ENCODE assay signal across 1 cellular context in the genomic region with DNA sequence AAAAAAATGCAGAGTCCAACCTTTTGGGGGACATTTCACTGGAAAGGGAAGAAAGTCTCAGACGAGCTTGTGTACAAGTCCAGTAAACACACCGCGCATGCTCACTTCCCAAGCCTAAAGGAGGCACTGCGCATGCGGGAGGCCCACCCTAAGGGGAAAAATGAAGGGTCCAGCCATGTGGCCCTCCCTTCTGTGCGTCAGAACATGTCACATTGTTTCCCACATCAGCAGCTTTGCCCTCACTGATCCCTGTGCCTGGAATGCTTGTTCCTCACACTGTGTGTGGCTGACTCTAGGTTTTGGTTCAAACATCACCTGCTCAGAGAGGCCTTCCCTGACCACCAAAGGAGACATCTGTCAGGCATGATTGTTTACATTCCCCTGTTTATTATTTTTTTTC.
TF ChIP-seq lines count a peak whose summit lies in the region.

No MANE protein-coding gene starts in this region.

TF ChIP-seq in K562, 482 proteins besides CTCF, POLR2A, EP300 and RAD21:
- TF ChIP-seq JUN (IDR thresholded peaks at IDR 0.05; ENCODE audit: borderline replicate concordance, low read depth, low read length) (no peak), JUN (CRISPR knock-in tag; IDR thresholded peaks at IDR 0.05; ENCODE audit: borderline replicate concordance) (no peak), NRF1 (conservative IDR thresholded peaks at IDR 0.05 in 1 of 2, IDR thresholded peaks at IDR 0.05 in 1 of 2) (peak; percentile 91 to 92), L3MBTL2 (IDR thresholded peaks at IDR 0.05) (peak; percentile 42; the same call in 1 of the 2 replicates), ARID1B (IDR thresholded peaks at IDR 0.05) (no peak), CHD1 (IDR thresholded peaks at IDR 0.05; ENCODE audit: low read length) (no peak), CXXC5 (CRISPR knock-in tag; IDR thresholded peaks at IDR 0.05) (0 out of 2 replicates have a peak, but pooled peaks have one; percentile 2)
- TF ChIP-seq, protein P1, sequence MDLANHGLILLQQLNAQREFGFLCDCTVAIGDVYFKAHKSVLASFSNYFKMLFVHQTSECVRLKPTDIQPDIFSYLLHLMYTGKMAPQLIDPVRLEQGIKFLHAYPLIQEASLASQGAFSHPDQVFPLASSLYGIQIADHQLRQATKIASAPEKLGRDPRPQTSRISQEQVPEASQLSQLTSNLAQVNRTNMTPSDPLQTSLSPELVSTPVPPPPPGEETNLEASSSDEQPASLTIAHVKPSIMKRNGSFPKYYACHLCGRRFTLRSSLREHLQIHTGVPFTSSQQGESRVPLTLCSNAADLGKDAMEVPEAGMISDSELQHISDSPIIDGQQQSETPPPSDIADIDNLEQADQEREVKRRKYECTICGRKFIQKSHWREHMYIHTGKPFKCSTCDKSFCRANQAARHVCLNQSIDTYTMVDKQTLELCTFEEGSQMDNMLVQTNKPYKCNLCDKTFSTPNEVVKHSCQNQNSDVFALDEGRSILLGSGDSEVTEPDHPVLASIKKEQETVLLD (IDR thresholded peaks at IDR 0.05): 0 out of 2 replicates have a peak, but pooled peaks have one; percentile 19
- TF ChIP-seq, protein P2, sequence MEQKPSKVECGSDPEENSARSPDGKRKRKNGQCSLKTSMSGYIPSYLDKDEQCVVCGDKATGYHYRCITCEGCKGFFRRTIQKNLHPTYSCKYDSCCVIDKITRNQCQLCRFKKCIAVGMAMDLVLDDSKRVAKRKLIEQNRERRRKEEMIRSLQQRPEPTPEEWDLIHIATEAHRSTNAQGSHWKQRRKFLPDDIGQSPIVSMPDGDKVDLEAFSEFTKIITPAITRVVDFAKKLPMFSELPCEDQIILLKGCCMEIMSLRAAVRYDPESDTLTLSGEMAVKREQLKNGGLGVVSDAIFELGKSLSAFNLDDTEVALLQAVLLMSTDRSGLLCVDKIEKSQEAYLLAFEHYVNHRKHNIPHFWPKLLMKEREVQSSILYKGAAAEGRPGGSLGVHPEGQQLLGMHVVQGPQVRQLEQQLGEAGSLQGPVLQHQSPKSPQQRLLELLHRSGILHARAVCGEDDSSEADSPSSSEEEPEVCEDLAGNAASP (IDR thresholded peaks at IDR 0.05): no peak
- TF ChIP-seq, protein P3, sequence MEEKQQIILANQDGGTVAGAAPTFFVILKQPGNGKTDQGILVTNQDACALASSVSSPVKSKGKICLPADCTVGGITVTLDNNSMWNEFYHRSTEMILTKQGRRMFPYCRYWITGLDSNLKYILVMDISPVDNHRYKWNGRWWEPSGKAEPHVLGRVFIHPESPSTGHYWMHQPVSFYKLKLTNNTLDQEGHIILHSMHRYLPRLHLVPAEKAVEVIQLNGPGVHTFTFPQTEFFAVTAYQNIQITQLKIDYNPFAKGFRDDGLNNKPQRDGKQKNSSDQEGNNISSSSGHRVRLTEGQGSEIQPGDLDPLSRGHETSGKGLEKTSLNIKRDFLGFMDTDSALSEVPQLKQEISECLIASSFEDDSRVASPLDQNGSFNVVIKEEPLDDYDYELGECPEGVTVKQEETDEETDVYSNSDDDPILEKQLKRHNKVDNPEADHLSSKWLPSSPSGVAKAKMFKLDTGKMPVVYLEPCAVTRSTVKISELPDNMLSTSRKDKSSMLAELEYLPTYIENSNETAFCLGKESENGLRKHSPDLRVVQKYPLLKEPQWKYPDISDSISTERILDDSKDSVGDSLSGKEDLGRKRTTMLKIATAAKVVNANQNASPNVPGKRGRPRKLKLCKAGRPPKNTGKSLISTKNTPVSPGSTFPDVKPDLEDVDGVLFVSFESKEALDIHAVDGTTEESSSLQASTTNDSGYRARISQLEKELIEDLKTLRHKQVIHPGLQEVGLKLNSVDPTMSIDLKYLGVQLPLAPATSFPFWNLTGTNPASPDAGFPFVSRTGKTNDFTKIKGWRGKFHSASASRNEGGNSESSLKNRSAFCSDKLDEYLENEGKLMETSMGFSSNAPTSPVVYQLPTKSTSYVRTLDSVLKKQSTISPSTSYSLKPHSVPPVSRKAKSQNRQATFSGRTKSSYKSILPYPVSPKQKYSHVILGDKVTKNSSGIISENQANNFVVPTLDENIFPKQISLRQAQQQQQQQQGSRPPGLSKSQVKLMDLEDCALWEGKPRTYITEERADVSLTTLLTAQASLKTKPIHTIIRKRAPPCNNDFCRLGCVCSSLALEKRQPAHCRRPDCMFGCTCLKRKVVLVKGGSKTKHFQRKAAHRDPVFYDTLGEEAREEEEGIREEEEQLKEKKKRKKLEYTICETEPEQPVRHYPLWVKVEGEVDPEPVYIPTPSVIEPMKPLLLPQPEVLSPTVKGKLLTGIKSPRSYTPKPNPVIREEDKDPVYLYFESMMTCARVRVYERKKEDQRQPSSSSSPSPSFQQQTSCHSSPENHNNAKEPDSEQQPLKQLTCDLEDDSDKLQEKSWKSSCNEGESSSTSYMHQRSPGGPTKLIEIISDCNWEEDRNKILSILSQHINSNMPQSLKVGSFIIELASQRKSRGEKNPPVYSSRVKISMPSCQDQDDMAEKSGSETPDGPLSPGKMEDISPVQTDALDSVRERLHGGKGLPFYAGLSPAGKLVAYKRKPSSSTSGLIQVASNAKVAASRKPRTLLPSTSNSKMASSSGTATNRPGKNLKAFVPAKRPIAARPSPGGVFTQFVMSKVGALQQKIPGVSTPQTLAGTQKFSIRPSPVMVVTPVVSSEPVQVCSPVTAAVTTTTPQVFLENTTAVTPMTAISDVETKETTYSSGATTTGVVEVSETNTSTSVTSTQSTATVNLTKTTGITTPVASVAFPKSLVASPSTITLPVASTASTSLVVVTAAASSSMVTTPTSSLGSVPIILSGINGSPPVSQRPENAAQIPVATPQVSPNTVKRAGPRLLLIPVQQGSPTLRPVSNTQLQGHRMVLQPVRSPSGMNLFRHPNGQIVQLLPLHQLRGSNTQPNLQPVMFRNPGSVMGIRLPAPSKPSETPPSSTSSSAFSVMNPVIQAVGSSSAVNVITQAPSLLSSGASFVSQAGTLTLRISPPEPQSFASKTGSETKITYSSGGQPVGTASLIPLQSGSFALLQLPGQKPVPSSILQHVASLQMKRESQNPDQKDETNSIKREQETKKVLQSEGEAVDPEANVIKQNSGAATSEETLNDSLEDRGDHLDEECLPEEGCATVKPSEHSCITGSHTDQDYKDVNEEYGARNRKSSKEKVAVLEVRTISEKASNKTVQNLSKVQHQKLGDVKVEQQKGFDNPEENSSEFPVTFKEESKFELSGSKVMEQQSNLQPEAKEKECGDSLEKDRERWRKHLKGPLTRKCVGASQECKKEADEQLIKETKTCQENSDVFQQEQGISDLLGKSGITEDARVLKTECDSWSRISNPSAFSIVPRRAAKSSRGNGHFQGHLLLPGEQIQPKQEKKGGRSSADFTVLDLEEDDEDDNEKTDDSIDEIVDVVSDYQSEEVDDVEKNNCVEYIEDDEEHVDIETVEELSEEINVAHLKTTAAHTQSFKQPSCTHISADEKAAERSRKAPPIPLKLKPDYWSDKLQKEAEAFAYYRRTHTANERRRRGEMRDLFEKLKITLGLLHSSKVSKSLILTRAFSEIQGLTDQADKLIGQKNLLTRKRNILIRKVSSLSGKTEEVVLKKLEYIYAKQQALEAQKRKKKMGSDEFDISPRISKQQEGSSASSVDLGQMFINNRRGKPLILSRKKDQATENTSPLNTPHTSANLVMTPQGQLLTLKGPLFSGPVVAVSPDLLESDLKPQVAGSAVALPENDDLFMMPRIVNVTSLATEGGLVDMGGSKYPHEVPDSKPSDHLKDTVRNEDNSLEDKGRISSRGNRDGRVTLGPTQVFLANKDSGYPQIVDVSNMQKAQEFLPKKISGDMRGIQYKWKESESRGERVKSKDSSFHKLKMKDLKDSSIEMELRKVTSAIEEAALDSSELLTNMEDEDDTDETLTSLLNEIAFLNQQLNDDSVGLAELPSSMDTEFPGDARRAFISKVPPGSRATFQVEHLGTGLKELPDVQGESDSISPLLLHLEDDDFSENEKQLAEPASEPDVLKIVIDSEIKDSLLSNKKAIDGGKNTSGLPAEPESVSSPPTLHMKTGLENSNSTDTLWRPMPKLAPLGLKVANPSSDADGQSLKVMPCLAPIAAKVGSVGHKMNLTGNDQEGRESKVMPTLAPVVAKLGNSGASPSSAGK (IDR thresholded peaks at IDR 0.05): peak; percentile 54; the same call in 1 of the 2 replicates
- TF ChIP-seq, protein P4, sequence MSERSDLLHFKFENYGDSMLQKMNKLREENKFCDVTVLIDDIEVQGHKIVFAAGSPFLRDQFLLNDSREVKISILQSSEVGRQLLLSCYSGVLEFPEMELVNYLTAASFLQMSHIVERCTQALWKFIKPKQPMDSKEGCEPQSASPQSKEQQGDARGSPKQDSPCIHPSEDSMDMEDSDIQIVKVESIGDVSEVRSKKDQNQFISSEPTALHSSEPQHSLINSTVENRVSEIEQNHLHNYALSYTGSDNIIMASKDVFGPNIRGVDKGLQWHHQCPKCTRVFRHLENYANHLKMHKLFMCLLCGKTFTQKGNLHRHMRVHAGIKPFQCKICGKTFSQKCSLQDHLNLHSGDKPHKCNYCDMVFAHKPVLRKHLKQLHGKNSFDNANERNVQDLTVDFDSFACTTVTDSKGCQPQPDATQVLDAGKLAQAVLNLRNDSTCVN (CRISPR knock-in tag; IDR thresholded peaks at IDR 0.05): no peak
TF ChIP-seq in K562: peak in this region for 5.
